7 cellular contexts compared by ENCODE assay signal in genomic region chr11:65871811-65872548, GRCh38. TPM values are rescaled to one million over a fixed set of nuclear protein-coding genes. Genes with fewer than 3 reads are reported as not detected.
A peak's percentile ranks its signal among the peaks of the same experiment; 100 is the strongest.
DNase-seq lines count a peak whose midpoint lies in the region; ATAC-seq and TF ChIP-seq lines count a peak whose summit lies in the region.

No MANE protein-coding gene starts in this region.

- peaks cover 31% of the 10 kb centered on the region for H3K4me1 Mint-ChIP-seq in stimulated activated memory B cell treated with anti-CD40 and anti-IgM and Interleukin-4, amounts not matched to agents 10 μg/mL and 1 μg/mL and 100 μg/mL, for 72 hours

- H3K27ac ChIP-seq in breast epithelium (peak overlapping the region; percentile 88 to 97), right lobe of liver (peak overlapping the region; percentile 52 to 88 (median 69)), temporal lobe (ENCODE audit: low read depth, low read length) (peak overlapping the region; percentile 69)

- peaks cover 8% of the 10 kb centered on the region for H3K36me3 Mint-ChIP-seq in stimulated activated memory B cell treated with anti-CD40 and anti-IgM and Interleukin-4, amounts not matched to agents 10 μg/mL and 1 μg/mL and 100 μg/mL, for 72 hours

- no peaks in the 10 kb centered on the region for H3K9me3 Mint-ChIP-seq in stimulated activated memory B cell treated with anti-CD40 and anti-IgM and Interleukin-4, amounts not matched to agents 10 μg/mL and 1 μg/mL and 100 μg/mL, for 72 hours

- ATAC-seq in right lobe of liver, result peak in 1 of 4 donors; percentile 10
- no peak for ATAC-seq in stimulated activated memory B cell treated with anti-CD40 and anti-IgM and Interleukin-4, amounts not matched to agents 10 μg/mL and 1 μg/mL and 100 μg/mL, for 72 hours

- H3K36me3 ChIP-seq in breast epithelium (no peaks in the 10 kb centered on the region), right lobe of liver (no peaks in the 10 kb centered on the region)

- intact Hi-C loops in breast epithelium (cut with DNase I; ENCODE audit: low total_unique reads) (no loop called here), right lobe of liver (cut with DNase I) (no loop called here)

- TF ChIP-seq POLR2A in breast epithelium (IDR thresholded peaks at IDR 0.05) (no peak), right lobe of liver (IDR thresholded peaks at IDR 0.05) (no peak)

- H3K27me3 ChIP-seq in breast epithelium (no peaks in the 10 kb centered on the region), right lobe of liver (no peaks in the 10 kb centered on the region)

- H3K27me3 Mint-ChIP-seq in stimulated activated memory B cell treated with anti-CD40 and anti-IgM and Interleukin-4, amounts not matched to agents 10 μg/mL and 1 μg/mL and 100 μg/mL, for 72 hours, result peaks cover 7% of the 10 kb centered on the region

- H3K9me3 ChIP-seq in breast epithelium, result no peaks in the 10 kb centered on the region
- no peaks in the 10 kb centered on the region for H3K9me3 ChIP-seq in right lobe of liver

- peaks cover 0 to 10% of the 10 kb centered on the region in 2 donors for H3K4me1 ChIP-seq in breast epithelium
- H3K4me1 ChIP-seq in right lobe of liver, result peaks cover 0 to 9% (median 0%) of the 10 kb centered on the region in 4 donors

- 83% methylated on average over 2 of the region's 26 CpGs for whole genome bisulfite sequencing in right lobe of liver (ENCODE audit: insufficient coverage, low coverage, low lambda C conversion rate, missing lambda C conversion rate)

- no peak for TF ChIP-seq RAD21 in Ishikawa (IDR thresholded peaks at IDR 0.05; ENCODE audit: low read depth)

- H3K27ac Mint-ChIP-seq in stimulated activated memory B cell treated with anti-CD40 and anti-IgM and Interleukin-4, amounts not matched to agents 10 μg/mL and 1 μg/mL and 100 μg/mL, for 72 hours, result no peak overlapping the region

- DNase-seq in breast epithelium (ENCODE audit: low spot score in 2 of 2) (no peak), right lobe of liver (peak in 1 of 3 donors; percentile 56), DMS 273 (lab: John Stamatoyannopoulos, UW; ENCODE audit: unreplicated experiment) (no peak), NCI-H2107 treated with DMSO at 0.1 percent for 48 hours (lab: John Stamatoyannopoulos, UW; ENCODE audit: unreplicated experiment) (no peak)

- TF ChIP-seq CTCF in breast epithelium (IDR thresholded peaks at IDR 0.05) (no peak), right lobe of liver (IDR thresholded peaks at IDR 0.05) (no peak)

- peak overlapping the region; percentile 53 to 88 (median 65) for H3K4me3 ChIP-seq in breast epithelium
- H3K4me3 ChIP-seq in right lobe of liver, result peak overlapping the region; percentile 27 to 55 (median 45)

- no peak overlapping the region for H3K4me3 Mint-ChIP-seq in stimulated activated memory B cell treated with anti-CD40 and anti-IgM and Interleukin-4, amounts not matched to agents 10 μg/mL and 1 μg/mL and 100 μg/mL, for 72 hours

- TF ChIP-seq EP300 in Ishikawa (IDR thresholded peaks at IDR 0.05; ENCODE audit: borderline replicate concordance), result no peak

TF ChIP-seq in Ishikawa, 13 proteins besides CTCF, POLR2A, EP300 and RAD21:
- TF ChIP-seq ZBTB7A (IDR thresholded peaks at IDR 0.05; ENCODE audit: low read depth), result peak; percentile 18; the same call in 1 of the 2 replicates
- TF ChIP-seq TEAD4 (IDR thresholded peaks at IDR 0.05), result no peak
- TF ChIP-seq CREB1 (IDR thresholded peaks at IDR 0.05; ENCODE audit: low read depth), result no peak

RNA-seq across cellular contexts. Expression of gene EFEMP2, which starts 0.6 kb away (rescaled TPM):
- total RNA-seq in breast epithelium (10 to 100 TPM; 34.5 to 75.0 (median 57.0) TPM), right lobe of liver (10 to 100 TPM in 1 of 6 experiments, 1 to 10 TPM in 5; 5.1 to 13.9 (median 7.8) TPM), temporal lobe (8.4 TPM)

RNA-seq across cellular contexts. Expression of gene CTSW, which starts 7.7 kb away (rescaled TPM):
- 1 to 10 TPM; 1.6 to 4.0 (median 1.9) TPM for total RNA-seq in breast epithelium
- 1 to 10 TPM in 3 of 6 experiments, under 1 TPM in 3; 0.49 to 1.3 (median 1.0) TPM for total RNA-seq in right lobe of liver
- not detected for total RNA-seq in temporal lobe

RNA-seq across cellular contexts. Expression of gene MUS81, which starts 11.7 kb away (rescaled TPM):
- total RNA-seq in breast epithelium, result 10 to 100 TPM; 29.8 to 44.6 (median 42.9) TPM
- 10 to 100 TPM; 14.0 to 25.6 (median 19.7) TPM for total RNA-seq in right lobe of liver
- total RNA-seq in temporal lobe, result 31.0 TPM

RNA-seq across cellular contexts. Expression of gene CFL1, which starts 14.0 kb away (rescaled TPM):
- total RNA-seq in breast epithelium (100 to 1,000 TPM; 407 to 564 (median 453) TPM), right lobe of liver (100 to 1,000 TPM; 219 to 503 (median 313) TPM), temporal lobe (666 TPM)

RNA-seq across cellular contexts. Expression of gene FIBP, which starts 16.3 kb away (rescaled TPM):
- total RNA-seq in breast epithelium (10 to 100 TPM; 51.2 to 68.5 (median 51.7) TPM), right lobe of liver (10 to 100 TPM; 19.4 to 66.1 (median 23.3) TPM), temporal lobe (109 TPM)
